ENCODE assay signal across 9 cellular contexts in the genomic region with DNA sequence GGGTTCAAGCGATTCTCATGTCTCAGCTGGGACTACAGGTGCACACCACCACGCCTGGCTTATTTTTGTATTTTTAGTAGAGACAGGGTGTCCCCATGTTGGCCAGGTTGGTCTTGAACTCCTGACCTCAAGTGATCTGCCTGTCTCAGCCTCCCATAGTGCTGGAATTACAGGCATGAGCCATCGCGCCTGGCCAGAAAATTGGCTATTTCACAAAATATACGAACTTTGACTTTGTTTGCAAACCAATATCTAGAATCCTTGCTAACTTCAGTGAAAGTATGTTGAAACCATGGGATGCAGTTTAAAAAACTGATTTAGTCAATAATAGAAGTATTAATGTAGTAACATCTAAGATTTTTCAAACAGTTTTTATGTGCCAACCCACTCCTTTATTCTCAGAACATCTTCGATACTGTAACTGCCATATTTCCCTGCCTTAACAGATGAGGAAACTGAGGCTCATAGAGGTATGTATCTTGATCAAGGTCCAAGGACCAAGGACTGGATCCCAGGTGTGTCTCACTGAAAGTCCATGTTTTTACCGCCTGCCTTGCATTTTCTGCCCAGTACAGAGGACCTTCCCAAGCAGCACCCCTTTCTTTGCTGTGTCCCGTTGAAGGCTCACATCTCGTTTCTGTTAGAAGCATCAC. TPM values are rescaled to one million over a fixed set of nuclear protein-coding genes. Genes with fewer than 3 reads are reported as not detected.
"Had no signal": no experiment of that assay in that cellular context is flagged by ENCODE, and none has a peak within 500 bp of the region (broad histone marks: within the 10 kb centered on the region; RNA-seq: fewer than 3 reads in every experiment).

No MANE protein-coding gene starts in this region.

- H3K27ac ChIP-seq: GM23248 had no signal

- H3K36me3 Mint-ChIP-seq: IgD-negative memory B cell had no signal

- H2AFZ ChIP-seq: GM23248 had no signal

- H3K27ac Mint-ChIP-seq: HFFc6, IgD-negative memory B cell had no signal

- H3K9me3 Mint-ChIP-seq: IgD-negative memory B cell had no signal

- H3K4me3 ChIP-seq: GM23248, HAP-1 had no signal

- H3K9me3 ChIP-seq: HAP-1 had no signal

- DNase-seq: GM23248, GOT3, H7, HFFc6, KBM-7 had no signal

- H3K4me3 Mint-ChIP-seq: HFFc6, IgD-negative memory B cell had no signal

- H3K4me1 ChIP-seq: HAP-1 had no signal

- H3K4me1 Mint-ChIP-seq: IgD-negative memory B cell had no signal

- ATAC-seq: HCT116 had no signal

- H3K9ac ChIP-seq: GM23248 had no signal

- H3K36me3 ChIP-seq: HAP-1 had no signal

RNA-seq across cellular contexts. Expression of gene SMOC1, which starts 54.5 kb away (rescaled TPM):
- total RNA-seq: HFFc6, HT-29 had no signal
- polyA plus RNA-seq: IgD-negative memory B cell had no signal
